ENCODE assay signal across 18 cellular contexts in the genomic region with DNA sequence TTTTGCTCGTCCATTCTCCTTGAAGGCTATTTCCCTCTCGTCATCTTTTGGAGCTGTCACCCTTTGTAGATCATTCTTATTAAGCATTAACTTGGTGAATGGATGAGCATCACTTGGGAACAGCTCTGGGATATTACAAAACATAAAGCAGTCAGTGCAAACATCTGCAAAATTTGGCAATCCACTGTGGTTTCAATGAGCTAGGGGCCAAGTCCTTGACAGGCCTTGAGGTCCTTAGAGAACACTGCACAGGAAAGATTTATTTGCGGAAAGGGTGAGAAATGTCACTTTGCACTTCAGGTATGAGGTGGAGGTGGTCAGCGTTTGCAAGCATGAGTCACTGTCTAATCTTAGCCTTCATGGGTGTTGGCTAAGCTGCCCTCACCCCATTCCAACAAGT.
A peak's percentile ranks its signal among the peaks of the same experiment; 100 is the strongest.
DNase-seq lines count a peak whose midpoint lies in the region; ATAC-seq, FAIRE-seq and TF ChIP-seq lines count a peak whose summit lies in the region.
"Had no signal": no experiment of that assay in that cellular context is flagged by ENCODE, and none has a peak within 500 bp of the region (broad histone marks: within the 10 kb centered on the region; RNA-seq: fewer than 3 reads in every experiment).

No MANE protein-coding gene starts in this region.

- peaks cover 17% of the 10 kb centered on the region for H3K4me1 Mint-ChIP-seq in Calu3 (ENCODE audit: low read depth, unreplicated experiment)
- peaks cover 39% of the 10 kb centered on the region for H3K4me1 Mint-ChIP-seq in nephron
- H3K4me1 Mint-ChIP-seq: B cell had no signal

- no peaks in the 10 kb centered on the region for H3K9me3 ChIP-seq in kidney (ENCODE audit: control insufficient read depth in 1 of 2, low read length in 2 of 2)

- H3K4me3 Mint-ChIP-seq in Calu3 (ENCODE audit: low read depth, unreplicated experiment) (no peak overlapping the region), nephron (no peak overlapping the region)
- H3K4me3 Mint-ChIP-seq: activated CD8-positive, alpha-beta T cell treated with anti-CD3 and anti-CD28 coated beads, Interleukin-2, amount 10 ng/mL, durations not matched to agents 7 days and 5 days; activated naive CD8-positive, alpha-beta T cell treated with anti-CD3 and anti-CD28 coated beads, Interleukin-2, amount 50 U/mL, for 24 hours; B cell had no signal

- no peak for FAIRE-seq in kidney (lab: Jason Lieb, UNC)
- FAIRE-seq: endometrium had no signal

- H3K9ac ChIP-seq in kidney (ENCODE audit: low read length in 2 of 2): no peak overlapping the region

- no peaks in the 10 kb centered on the region for H3K9me3 Mint-ChIP-seq in Calu3 (ENCODE audit: low read depth, unreplicated experiment)
- H3K9me3 Mint-ChIP-seq in nephron: no peaks in the 10 kb centered on the region
- H3K9me3 Mint-ChIP-seq: activated naive CD8-positive, alpha-beta T cell treated with anti-CD3 and anti-CD28 coated beads, Interleukin-2, amount 50 U/mL, for 24 hours had no signal

- H3K4me3 ChIP-seq in fibroblast of mammary gland (ENCODE audit: control insufficient read depth, low read depth, low read length) (no peak overlapping the region), kidney (ENCODE audit: low read length in 2 of 2) (no peak overlapping the region)

- H3K27ac ChIP-seq in kidney (ENCODE audit: low read depth in 2 of 2, low read length in 2 of 2): no peak overlapping the region

- no peak overlapping the region for H3K27ac Mint-ChIP-seq in Calu3 (ENCODE audit: unreplicated experiment)
- peak overlapping the region; percentile 41 to 89 (median 66) for H3K27ac Mint-ChIP-seq in nephron
- H3K27ac Mint-ChIP-seq: activated CD8-positive, alpha-beta T cell treated with anti-CD3 and anti-CD28 coated beads, Interleukin-2, amount 10 ng/mL, durations not matched to agents 7 days and 5 days; activated naive CD8-positive, alpha-beta T cell treated with anti-CD3 and anti-CD28 coated beads, Interleukin-2, amount 50 U/mL, for 24 hours; B cell; naive B cell had no signal

- no TSS peak for BruUV-seq in Calu3 (replicated peaks; lab: Mats Ljungman, UMichigan)

- H3K36me3 Mint-ChIP-seq in Calu3 (ENCODE audit: insufficient read depth, unreplicated experiment) (no peaks in the 10 kb centered on the region), nephron (ENCODE audit: low read depth) (no peaks in the 10 kb centered on the region)
- H3K36me3 Mint-ChIP-seq: naive B cell had no signal

- CTCF ChIA-PET in Calu3 (lab: Charles Lee): interaction anchor here (0.8 to 1.0 kb wide), 2 partner anchors 35 to 73 kb away, joined by 3 to 4 read pairs; no protein-coding TSS in a partner anchor

- ATAC-seq in HG02759 (IDR thresholded peaks at IDR 0.05; ENCODE audit: unreplicated experiment): no peak
- ATAC-seq: activated CD8-positive, alpha-beta T cell treated with anti-CD3 and anti-CD28 coated beads, Interleukin-2, amount 10 ng/mL, durations not matched to agents 7 days and 5 days; activated naive CD8-positive, alpha-beta T cell treated with anti-CD3 and anti-CD28 coated beads, Interleukin-2, amount 50 U/mL, for 24 hours; left lobe of liver had no signal

- no peaks in the 10 kb centered on the region for H3K4me1 ChIP-seq in kidney (ENCODE audit: control insufficient read depth in 1 of 2, insufficient read depth in 1 of 2, low read depth in 1 of 2, low read length in 2 of 2)

- peak; percentile 16 for DNase-seq in Calu3
- peak; percentile 50 for DNase-seq in MV-4-11 (lab: John Stamatoyannopoulos, UW)
- peak; percentile 84 for DNase-seq in fibroblast of mammary gland (ENCODE audit: low read depth)
- DNase-seq in DMS79 treated with DMSO at 0.1 percent for 48 hours (lab: John Stamatoyannopoulos, UW): no peak
- no peak for DNase-seq in NCI-H187 (lab: John Stamatoyannopoulos, UW)
- DNase-seq in kidney: no peak
- DNase-seq: activated CD8-positive, alpha-beta T cell treated with anti-CD3 and anti-CD28 coated beads, Interleukin-2, amount 10 ng/mL, durations not matched to agents 7 days and 5 days; activated naive CD8-positive, alpha-beta T cell treated with anti-CD3 and anti-CD28 coated beads, Interleukin-2, amount 50 U/mL, for 24 hours; cerebellar nuclear complex; hippocampal formation; naive B cell; NCI-H1436 had no signal

- intact Hi-C loops in Calu3 (cut with micrococcal nuclease; ENCODE audit: unreplicated experiment): loop anchor here (1.0 kb wide), 1 partner anchor 85 kb away; no protein-coding TSS in a partner anchor
- intact Hi-C loops in kidney (cut with DNase I): no loop called here

- TF ChIP-seq CTCF in Calu3 (IDR thresholded peaks at IDR 0.05; ENCODE audit: unreplicated experiment) (no peak), fibroblast of mammary gland (conservative IDR thresholded peaks at IDR 0.05; ENCODE audit: control insufficient read depth, insufficient read depth, low read depth, low read length) (no peak), nephron (IDR thresholded peaks at IDR 0.05; ENCODE audit: unreplicated experiment in 3 of 3) (no peak), kidney (IDR thresholded peaks at IDR 0.05; ENCODE audit: borderline replicate concordance, extremely low read depth, insufficient read depth) (no peak)

- H3K27me3 Mint-ChIP-seq in Calu3 (ENCODE audit: unreplicated experiment) (no peaks in the 10 kb centered on the region), nephron (ENCODE audit: low read depth) (peaks cover 24% of the 10 kb centered on the region)
- H3K27me3 Mint-ChIP-seq: B cell had no signal

- H3K36me3 ChIP-seq in kidney (ENCODE audit: control insufficient read depth in 1 of 2, insufficient read depth in 2 of 2, low read length in 2 of 2): no peaks in the 10 kb centered on the region
- H3K36me3 ChIP-seq: WERI-Rb-1 had no signal

Comparison
In these comparisons a context has a peak if more than half of its experiments do, and no peak if none do; other contexts are left out.
1. DNase-seq: peak in Calu3 (single experiment), MV-4-11 (single experiment) and fibroblast of mammary gland (single experiment); none in DMS79 treated with DMSO at 0.1 percent for 48 hours (single experiment), NCI-H187 (0 of 2) and kidney (single experiment).